In genomic region chr4:6746721-6747689, GRCh38 we compare ENCODE assay signal across 2 cellular contexts.
TF ChIP-seq lines count a peak whose summit lies in the region.

No MANE protein-coding gene starts in this region.

TF ChIP-seq in GM12878, 131 proteins besides CTCF, POLR2A, EP300 and RAD21:
- no peak for TF ChIP-seq FOXM1 (IDR thresholded peaks at IDR 0.05; ENCODE audit: low read depth, low read length)
- TF ChIP-seq ZNF592 (IDR thresholded peaks at IDR 0.05), result no peak
- TF ChIP-seq RFX5 (IDR thresholded peaks at IDR 0.05; ENCODE audit: low read depth, low read length), result no peak
- TF ChIP-seq SUPT20H (IDR thresholded peaks at IDR 0.05; ENCODE audit: borderline replicate concordance, control insufficient read depth, low read depth, low read length), result no peak
- TF ChIP-seq IRF5 (IDR thresholded peaks at IDR 0.05; ENCODE audit: borderline replicate concordance), result no peak
- TF ChIP-seq RB1 (IDR thresholded peaks at IDR 0.05; ENCODE audit: borderline replicate concordance), result no peak
- TF ChIP-seq ZNF274 (IDR thresholded peaks at IDR 0.05; ENCODE audit: insufficient read depth, insufficient read length), result no peak
- no peak for TF ChIP-seq BCLAF1 (IDR thresholded peaks at IDR 0.05)
- no peak for TF ChIP-seq NFYA (IDR thresholded peaks at IDR 0.05; ENCODE audit: borderline replicate concordance, low read depth, low read length)
- no peak for TF ChIP-seq HDAC6 (IDR thresholded peaks at IDR 0.05; ENCODE audit: unreplicated experiment)

TF ChIP-seq in liver, 16 proteins besides CTCF, POLR2A, EP300 and RAD21:
- TF ChIP-seq RXRA (IDR thresholded peaks at IDR 0.05) (peak in 1 of 2 donors; percentile 74), EGR1 (IDR thresholded peaks at IDR 0.05; ENCODE audit: low read depth in 2 of 2) (no peak), MAX (IDR thresholded peaks at IDR 0.05) (peak; percentile 67), SP1 (IDR thresholded peaks at IDR 0.05) (peak; percentile 37), REST (IDR thresholded peaks at IDR 0.05) (peak; percentile 32), FOXA1 (IDR thresholded peaks at IDR 0.05) (no peak), GABPA (IDR thresholded peaks at IDR 0.05 in 1 of 2, conservative IDR thresholded peaks at IDR 0.05 in 1 of 2) (no peak), HNF4A (conservative IDR thresholded peaks at IDR 0.05) (peak in 1 of 2 donors; percentile 55), YY1 (IDR thresholded peaks at IDR 0.05) (peak; percentile 41), ZBTB33 (IDR thresholded peaks at IDR 0.05) (no peak), HNF4G (IDR thresholded peaks at IDR 0.05) (no peak), FOXA2 (IDR thresholded peaks at IDR 0.05) (no peak)
TF ChIP-seq in liver: peak in this region for 6.
